ENCODE assay signal across 24 cellular contexts in the genomic region with DNA sequence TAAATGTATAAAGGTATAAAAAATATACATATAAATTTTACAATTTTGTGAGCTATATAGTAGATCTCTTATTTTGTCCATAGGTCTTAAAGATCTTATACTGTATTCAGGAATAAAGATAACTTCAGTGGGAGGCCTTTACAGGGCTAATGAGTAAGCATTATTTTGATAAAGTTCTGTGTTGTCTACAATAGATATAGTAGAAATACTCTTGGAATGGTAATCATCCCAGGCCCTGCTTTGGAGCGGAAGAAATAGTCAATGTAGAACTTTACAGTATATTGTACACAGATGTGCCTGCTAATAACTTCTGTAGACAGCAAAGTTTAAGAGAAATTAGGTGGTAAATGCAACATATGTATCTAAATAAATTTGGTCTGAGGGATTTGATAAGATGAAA. TPM values are rescaled to one million over a fixed set of nuclear protein-coding genes. Genes with fewer than 3 reads are reported as not detected.
A peak's percentile ranks its signal among the peaks of the same experiment; 100 is the strongest.
DNase-seq lines count a peak whose midpoint lies in the region; ATAC-seq and TF ChIP-seq lines count a peak whose summit lies in the region.
"Had no signal": no experiment of that assay in that cellular context is flagged by ENCODE, and none has a peak within 500 bp of the region (broad histone marks: within the 10 kb centered on the region; RNA-seq: fewer than 3 reads in every experiment).

No MANE protein-coding gene starts in this region.

- H3K4me1 ChIP-seq in breast epithelium (no peaks in the 10 kb centered on the region), adipocyte (ENCODE audit: control insufficient read depth, insufficient read depth, low read length) (peaks cover 14% of the 10 kb centered on the region), left lung (peaks cover 0 to 39% of the 10 kb centered on the region in 2 donors)

- H3K9me3 ChIP-seq in breast epithelium, result no peaks in the 10 kb centered on the region
- H3K9me3 ChIP-seq in adipocyte (ENCODE audit: control insufficient read depth, low read length), result no peaks in the 10 kb centered on the region
- no peaks in the 10 kb centered on the region for H3K9me3 ChIP-seq in left lung
- H3K9me3 ChIP-seq: HAP-1, lower lobe of right lung, pancreas, thoracic aorta had no signal

- no peak overlapping the region for H3K4me3 ChIP-seq in breast epithelium
- peak overlapping the region; percentile 5 for H3K4me3 ChIP-seq in adipocyte (ENCODE audit: low read length)
- no peak overlapping the region for H3K4me3 ChIP-seq in left lung
- H3K4me3 ChIP-seq: HAP-1, lower lobe of right lung, pancreas, thoracic aorta had no signal

- peaks cover 31% of the 10 kb centered on the region for H3K4me1 Mint-ChIP-seq in MCF 10A (ENCODE audit: insufficient read depth, unreplicated experiment)
- peaks cover 45% of the 10 kb centered on the region for H3K4me1 Mint-ChIP-seq in activated CD8-positive, alpha-beta memory T cell treated with anti-CD3 and anti-CD28 coated beads, Interleukin-2, amount 10 ng/mL, durations not matched to agents 7 days and 5 days

- H3K27me3 Mint-ChIP-seq in MCF 10A (ENCODE audit: insufficient read depth, unreplicated experiment), result no peaks in the 10 kb centered on the region
- no peaks in the 10 kb centered on the region for H3K27me3 Mint-ChIP-seq in activated CD8-positive, alpha-beta memory T cell treated with anti-CD3 and anti-CD28 coated beads, Interleukin-2, amount 10 ng/mL, durations not matched to agents 7 days and 5 days
- H3K27me3 Mint-ChIP-seq: activated B cell treated with CpG ODN at 0.5 μM for 24 hours; activated CD4-positive, alpha-beta memory T cell treated with anti-CD3 and anti-CD28 coated beads, Interleukin-2, amount 10 ng/mL, durations not matched to agents 7 days and 5 days; activated naive CD4-positive, alpha-beta T cell treated with anti-CD3 and anti-CD28 coated beads, Interleukin-2, amount 10 ng/mL, durations not matched to agents 7 days and 5 days; stimulated activated naive B cell treated with anti-CD40 and anti-IgM and Interleukin-4, amounts not matched to agents 10 μg/mL and 1 μg/mL and 100 μg/mL, for 72 hours had no signal

- H3K36me3 ChIP-seq in breast epithelium (no peaks in the 10 kb centered on the region), adipocyte (ENCODE audit: control insufficient read depth, insufficient read depth, low read length, severe bottlenecking) (no peaks in the 10 kb centered on the region), left lung (no peaks in the 10 kb centered on the region)
- H3K36me3 ChIP-seq: HAP-1, lower lobe of right lung, pancreas, thoracic aorta had no signal

- no peaks in the 10 kb centered on the region for H3K9me3 Mint-ChIP-seq in MCF 10A (ENCODE audit: unreplicated experiment)
- no peaks in the 10 kb centered on the region for H3K9me3 Mint-ChIP-seq in activated CD8-positive, alpha-beta memory T cell treated with anti-CD3 and anti-CD28 coated beads, Interleukin-2, amount 10 ng/mL, durations not matched to agents 7 days and 5 days (ENCODE audit: low read depth)
- H3K9me3 Mint-ChIP-seq: activated B cell treated with CpG ODN at 0.5 μM for 24 hours; activated CD4-positive, alpha-beta memory T cell treated with anti-CD3 and anti-CD28 coated beads, Interleukin-2, amount 10 ng/mL, durations not matched to agents 7 days and 5 days; activated naive CD4-positive, alpha-beta T cell treated with anti-CD3 and anti-CD28 coated beads, Interleukin-2, amount 10 ng/mL, durations not matched to agents 7 days and 5 days; T-helper 1 cell treated with Interleukin-12 subunit alpha and Interleukin-12 subunit beta and Interleukin-4 antibody, amounts not matched to agents 30 μg/mL and 1 μg/mL, for 36 hours had no signal

- peak overlapping the region; percentile 76 for H3K27ac Mint-ChIP-seq in MCF 10A (ENCODE audit: low read depth, unreplicated experiment)
- no peak overlapping the region for H3K27ac Mint-ChIP-seq in activated CD8-positive, alpha-beta memory T cell treated with anti-CD3 and anti-CD28 coated beads, Interleukin-2, amount 10 ng/mL, durations not matched to agents 7 days and 5 days
- H3K27ac Mint-ChIP-seq: activated B cell treated with CpG ODN at 0.5 μM for 24 hours had no signal

- intact Hi-C loops in MCF 10A (cut with micrococcal nuclease), result no loop called here
- intact Hi-C loops in breast epithelium (cut with DNase I; ENCODE audit: low total_unique reads), result no loop called here
- intact Hi-C loops in left lung (cut with DNase I), result no loop called here

- no peaks in the 10 kb centered on the region for H3K36me3 Mint-ChIP-seq in MCF 10A (ENCODE audit: insufficient read depth, unreplicated experiment)
- peaks cover 11% of the 10 kb centered on the region for H3K36me3 Mint-ChIP-seq in activated CD8-positive, alpha-beta memory T cell treated with anti-CD3 and anti-CD28 coated beads, Interleukin-2, amount 10 ng/mL, durations not matched to agents 7 days and 5 days

- H3K27me3 ChIP-seq in breast epithelium, result no peaks in the 10 kb centered on the region
- no peaks in the 10 kb centered on the region for H3K27me3 ChIP-seq in adipocyte (replicated peaks; ENCODE audit: control insufficient read depth, insufficient read depth, low read length)
- no peaks in the 10 kb centered on the region for H3K27me3 ChIP-seq in left lung
- H3K27me3 ChIP-seq: pancreas had no signal

- no peak overlapping the region for H3K4me3 Mint-ChIP-seq in MCF 10A (ENCODE audit: unreplicated experiment)
- no peak overlapping the region for H3K4me3 Mint-ChIP-seq in activated CD8-positive, alpha-beta memory T cell treated with anti-CD3 and anti-CD28 coated beads, Interleukin-2, amount 10 ng/mL, durations not matched to agents 7 days and 5 days
- H3K4me3 Mint-ChIP-seq: activated naive CD4-positive, alpha-beta T cell treated with anti-CD3 and anti-CD28 coated beads, Interleukin-2, amount 10 ng/mL, durations not matched to agents 7 days and 5 days; stimulated activated naive B cell treated with anti-CD40 and anti-IgM and Interleukin-4, amounts not matched to agents 10 μg/mL and 1 μg/mL and 100 μg/mL, for 72 hours had no signal

- H3K9ac ChIP-seq in adipocyte (ENCODE audit: low read length), result no peak overlapping the region

- H3K27ac ChIP-seq in breast epithelium (no peak overlapping the region), left lung (peak overlapping the region; percentile 16 to 56)
- H3K27ac ChIP-seq: lower lobe of right lung, pancreas, thoracic aorta had no signal

- POLR2A ChIA-PET in MCF 10A (lab: Yijun Ruan, JAX), result interaction anchor here (1.2 kb wide), 2 partner anchors 8 to 546 kb away, joined by 3 to 4 read pairs; partner anchors contain the start of gene CYLD

- DNase-seq in MCF 10A (ENCODE audit: unreplicated experiment), result no peak
- DNase-seq in breast epithelium (ENCODE audit: low spot score in 2 of 2), result no peak
- DNase-seq in adipocyte (ENCODE audit: low read depth), result no peak
- DNase-seq in left lung, result no peak
- no peak for DNase-seq in activated CD8-positive, alpha-beta memory T cell treated with anti-CD3 and anti-CD28 coated beads, Interleukin-2, amount 10 ng/mL, durations not matched to agents 7 days and 5 days
- DNase-seq in stimulated activated naive CD4-positive, alpha-beta T cell (lab: John Stamatoyannopoulos, UW), result no peak
- no peak for DNase-seq in NCI-H1436 treated with DMSO at 0.1 percent for 48 hours (lab: John Stamatoyannopoulos, UW)
- DNase-seq: activated B cell treated with CpG ODN at 0.5 μM for 24 hours; activated CD4-positive, alpha-beta memory T cell treated with anti-CD3 and anti-CD28 coated beads, Interleukin-2, amount 10 ng/mL, durations not matched to agents 7 days and 5 days; activated naive CD4-positive, alpha-beta T cell treated with anti-CD3 and anti-CD28 coated beads, Interleukin-2, amount 10 ng/mL, durations not matched to agents 7 days and 5 days; DND-41; Karpas-422; lower lobe of right lung; NCI-H1048; NCI-H2029 treated with DMSO at 0.1 percent for 48 hours; pancreas; SIG-M5; stimulated activated CD4-positive, alpha-beta T cell treated with anti-CD3 and anti-CD28 coated beads, Interleukin-1b, Interleukin-23, amount 100 ng/mL, for 48 hours; stimulated activated naive B cell treated with anti-CD40 and anti-IgM and Interleukin-4, amounts not matched to agents 10 μg/mL and 1 μg/mL and 100 μg/mL, for 72 hours had no signal

- TF ChIP-seq CTCF in MCF 10A (IDR thresholded peaks at IDR 0.05; ENCODE audit: unreplicated experiment), result no peak
- TF ChIP-seq CTCF in breast epithelium (IDR thresholded peaks at IDR 0.05), result no peak
- TF ChIP-seq CTCF in left lung (IDR thresholded peaks at IDR 0.05), result no peak

- no peak for TF ChIP-seq POLR2A in breast epithelium (IDR thresholded peaks at IDR 0.05)

- CTCF ChIA-PET in MCF 10A (lab: Yijun Ruan, JAX), result no interaction called here
- CTCF ChIA-PET in activated CD8-positive, alpha-beta memory T cell treated with anti-CD3 and anti-CD28 coated beads, Interleukin-2, amount 10 ng/mL, durations not matched to agents 7 days and 5 days (lab: Charles Lee), result interaction anchor here (0.5 to 8.5 kb wide), 6 partner anchors 16 to 172 kb away, joined by 3 to 111 read pairs (median 4); partner anchors contain the start of gene CNEP1R1

- ATAC-seq in left lung, result no peak
- ATAC-seq in activated CD8-positive, alpha-beta memory T cell treated with anti-CD3 and anti-CD28 coated beads, Interleukin-2, amount 10 ng/mL, durations not matched to agents 7 days and 5 days, result no peak
- no peak for ATAC-seq in GM19324 (IDR thresholded peaks at IDR 0.05; ENCODE audit: low FRiP score, unreplicated experiment)
- ATAC-seq: lower lobe of right lung, sciatic nerve had no signal

- BruUV-seq in MCF 10A (replicated peaks; lab: Mats Ljungman, UMichigan), result no TSS peak

RNA-seq across cellular contexts. Expression of gene TENT4B, which starts 42.6 kb away (rescaled TPM):
- total RNA-seq in MCF 10A (2022) (11.5 and 12.1 TPM in 2 replicates), breast epithelium (10 to 100 TPM; 13.4 to 16.4 (median 13.6) TPM), left lung (10 to 100 TPM; 14.8 to 14.9 TPM)
- 10 to 100 TPM; 18.5 to 19.7 TPM for total RNA-seq in activated CD8-positive, alpha-beta memory T cell treated with anti-CD3 and anti-CD28 coated beads, Interleukin-2, amount 10 ng/mL, durations not matched to agents 7 days and 5 days

Comparison
In these comparisons a context has a peak if more than half of its experiments do, and no peak if none do; other contexts are left out.
1. H3K27ac ChIP-seq: peak in left lung (2 of 2); none in breast epithelium (0 of 2).